In genomic region chr3:12856626-12857025, GRCh38 we compare ENCODE assay signal across 23 cellular contexts.
"Had no signal": no experiment of that assay in that cellular context is flagged by ENCODE, and none has a peak within 500 bp of the region (broad histone marks: within the 10 kb centered on the region; RNA-seq: fewer than 3 reads in every experiment).

No MANE protein-coding gene starts in this region.

- H3K9me3 Mint-ChIP-seq: activated B cell treated with CpG ODN at 0.5 μM for 24 hours; activated CD8-positive, alpha-beta T cell treated with anti-CD3 and anti-CD28 coated beads for 36 hours; activated naive CD4-positive, alpha-beta T cell treated with anti-CD3 and anti-CD28 coated beads for 36 hours; activated T-cell treated with anti-CD3 and anti-CD28 coated beads, Interleukin-2, amount 50 U/mL, for 4 hours; naive B cell; neural crest cell; stimulated activated effector memory CD8-positive, alpha-beta T cell treated with anti-CD3 and anti-CD28 coated beads, Interleukin-12 subunit alpha, Interleukin-12 subunit beta, amount 100 ng/mL, for 72 hours had no signal

- FAIRE-seq: colon, frontal cortex, TTC549 had no signal

- H3K4me2 ChIP-seq: smooth muscle cell had no signal

- H3K36me3 ChIP-seq: left ventricle myocardium inferior, stomach had no signal

- H3K27me3 ChIP-seq: body of pancreas, dorsolateral prefrontal cortex, stomach, testis had no signal

- H3K4me3 Mint-ChIP-seq: activated B cell treated with CpG ODN at 0.5 μM for 24 hours; activated CD8-positive, alpha-beta T cell treated with anti-CD3 and anti-CD28 coated beads for 36 hours; activated naive CD4-positive, alpha-beta T cell treated with anti-CD3 and anti-CD28 coated beads for 36 hours; activated T-cell treated with anti-CD3 and anti-CD28 coated beads, Interleukin-2, amount 50 U/mL, for 4 hours; neural crest cell; stimulated activated effector memory CD8-positive, alpha-beta T cell treated with anti-CD3 and anti-CD28 coated beads, Interleukin-12 subunit alpha, Interleukin-12 subunit beta, amount 100 ng/mL, for 72 hours had no signal

- H3K27ac Mint-ChIP-seq: activated B cell treated with CpG ODN at 0.5 μM for 24 hours; activated CD8-positive, alpha-beta T cell treated with anti-CD3 and anti-CD28 coated beads for 36 hours; activated naive CD4-positive, alpha-beta T cell treated with anti-CD3 and anti-CD28 coated beads for 36 hours; stimulated activated effector memory CD8-positive, alpha-beta T cell treated with anti-CD3 and anti-CD28 coated beads, Interleukin-12 subunit alpha, Interleukin-12 subunit beta, amount 100 ng/mL, for 72 hours had no signal

- H3K4me3 ChIP-seq: body of pancreas, dorsolateral prefrontal cortex, left ventricle myocardium inferior, mucosa of descending colon, psoas muscle, smooth muscle cell, stomach, testis had no signal

- H3K4me1 Mint-ChIP-seq: activated B cell treated with CpG ODN at 0.5 μM for 24 hours; naive B cell; neural crest cell; stimulated activated effector memory CD8-positive, alpha-beta T cell treated with anti-CD3 and anti-CD28 coated beads, Interleukin-12 subunit alpha, Interleukin-12 subunit beta, amount 100 ng/mL, for 72 hours had no signal

- DNase-seq: activated B cell treated with CpG ODN at 0.5 μM for 24 hours; activated CD4-positive, alpha-beta T cell treated with anti-CD3 and anti-CD28 coated beads for 4 hours; activated CD8-positive, alpha-beta T cell treated with anti-CD3 and anti-CD28 coated beads for 36 hours; activated naive CD4-positive, alpha-beta T cell treated with anti-CD3 and anti-CD28 coated beads for 36 hours; activated T-cell treated with anti-CD3 and anti-CD28 coated beads, Interleukin-2, amount 50 U/mL, for 4 hours; body of pancreas; central memory CD4-positive, alpha-beta T cell; dorsolateral prefrontal cortex; hypothalamus; left ventricle myocardium inferior; mucosa of descending colon; naive B cell; psoas muscle; stimulated activated CD4-positive, alpha-beta T cell treated with anti-CD3 and anti-CD28 coated beads, Interleukin-4, amount 100 ng/mL, for 1 hour; stomach; testis had no signal

- H3K36me3 Mint-ChIP-seq: naive B cell; stimulated activated effector memory CD8-positive, alpha-beta T cell treated with anti-CD3 and anti-CD28 coated beads, Interleukin-12 subunit alpha, Interleukin-12 subunit beta, amount 100 ng/mL, for 72 hours had no signal

- H3K4me1 ChIP-seq: body of pancreas, left ventricle myocardium inferior, psoas muscle, stomach had no signal

- ATAC-seq: activated CD8-positive, alpha-beta T cell treated with anti-CD3 and anti-CD28 coated beads for 36 hours; activated T-cell treated with anti-CD3 and anti-CD28 coated beads, Interleukin-2, amount 50 U/mL, for 4 hours; body of pancreas; mucosa of descending colon; psoas muscle; right cardiac atrium; stimulated activated effector memory CD8-positive, alpha-beta T cell treated with anti-CD3 and anti-CD28 coated beads, Interleukin-12 subunit alpha, Interleukin-12 subunit beta, amount 100 ng/mL, for 72 hours had no signal

- H3K9me3 ChIP-seq: body of pancreas, left ventricle myocardium inferior, mucosa of descending colon, psoas muscle, stomach, testis had no signal

- H3K27ac ChIP-seq: body of pancreas, dorsolateral prefrontal cortex, left ventricle myocardium inferior, psoas muscle, stomach, testis had no signal
